ENCODE assay signal across 1 cellular context in the genomic region with DNA sequence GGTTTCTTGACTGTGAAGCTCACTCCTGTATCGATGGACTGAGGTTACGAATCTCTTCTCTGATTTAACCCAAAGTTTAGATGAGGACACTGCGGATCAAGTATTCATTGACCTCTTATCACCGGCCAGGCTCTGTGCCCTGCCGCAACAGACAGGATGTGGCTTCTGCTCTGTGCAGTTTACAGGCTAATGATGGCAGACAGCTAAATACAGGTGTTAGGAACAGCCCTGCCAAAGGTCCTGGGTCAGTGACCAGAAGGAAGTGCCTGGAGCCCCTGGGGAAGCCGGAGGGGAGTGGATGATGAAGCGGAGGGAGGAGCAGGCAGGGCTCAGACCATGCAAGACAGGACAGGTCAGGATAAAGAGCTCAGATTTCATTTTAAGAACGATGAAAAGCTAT.
TF ChIP-seq lines count a peak whose summit lies in the region.

No MANE protein-coding gene starts in this region.

TF ChIP-seq in K562, 482 proteins besides CTCF, POLR2A, EP300 and RAD21 (continued from another document and continues in another):
- no peak for TF ChIP-seq ARID3B (CRISPR knock-in tag; IDR thresholded peaks at IDR 0.05; ENCODE audit: borderline replicate concordance)
- TF ChIP-seq FOXM1 (IDR thresholded peaks at IDR 0.05; ENCODE audit: low read depth): no peak
- TF ChIP-seq FOXM1 (CRISPR knock-in tag; IDR thresholded peaks at IDR 0.05; ENCODE audit: low read depth): no peak
- peak; percentile 59 to 64; a peak in 2 of 4 replicates for TF ChIP-seq TRIM24 (IDR thresholded peaks at IDR 0.05)
- no peak for TF ChIP-seq HDGF (IDR thresholded peaks at IDR 0.05)
- TF ChIP-seq NFIC (IDR thresholded peaks at IDR 0.05): peak; percentile 56
- no peak for TF ChIP-seq CGGBP1 (CRISPR knock-in tag; IDR thresholded peaks at IDR 0.05)
- no peak for TF ChIP-seq YBX1 (IDR thresholded peaks at IDR 0.05)
- peak; percentile 23 for TF ChIP-seq HDAC3 (IDR thresholded peaks at IDR 0.05; ENCODE audit: borderline replicate concordance, partially characterized antibody)
- no peak for TF ChIP-seq ZNF282 (CRISPR knock-in tag; IDR thresholded peaks at IDR 0.05)
- TF ChIP-seq RHOXF2B (CRISPR knock-in tag; conservative IDR thresholded peaks at IDR 0.05): no peak
- peak; percentile 73 for TF ChIP-seq ETV5 (CRISPR knock-in tag; IDR thresholded peaks at IDR 0.05; ENCODE audit: low read depth)
- no peak for TF ChIP-seq SRSF9 (IDR thresholded peaks at IDR 0.05; ENCODE audit: borderline replicate concordance, low read depth, low read length)
- TF ChIP-seq TGIF2 (CRISPR knock-in tag; IDR thresholded peaks at IDR 0.05): no peak
- no peak for TF ChIP-seq ZNF699 (CRISPR knock-in tag; IDR thresholded peaks at IDR 0.05; ENCODE audit: insufficient replicate concordance)
- TF ChIP-seq ZNF778 (CRISPR knock-in tag; IDR thresholded peaks at IDR 0.05): no peak
- no peak for TF ChIP-seq RBFOX2 (IDR thresholded peaks at IDR 0.05; ENCODE audit: low read depth, low read length)
- peak; percentile 86 for TF ChIP-seq CBFA2T2 (conservative IDR thresholded peaks at IDR 0.05)
- TF ChIP-seq HDAC2 (IDR thresholded peaks at IDR 0.05): 0 out of 2 replicates have a peak, but pooled peaks have one; percentile 44
- TF ChIP-seq CBFB (CRISPR knock-in tag; IDR thresholded peaks at IDR 0.05): peak; percentile 81; the same call in 1 of the 2 replicates
- peak; percentile 78 for TF ChIP-seq TAL1 (IDR thresholded peaks at IDR 0.05)
- TF ChIP-seq MEIS2 (IDR thresholded peaks at IDR 0.05; ENCODE audit: partially characterized antibody): peak; percentile 20
- TF ChIP-seq PCBP2 (IDR thresholded peaks at IDR 0.05; ENCODE audit: low read depth, low read length, poor library complexity, severe bottlenecking): no peak
- no peak for TF ChIP-seq C11orf30 (IDR thresholded peaks at IDR 0.05; ENCODE audit: low read depth)
- TF ChIP-seq KAT8 (IDR thresholded peaks at IDR 0.05; ENCODE audit: low read depth): no peak
- TF ChIP-seq NCOA6 (IDR thresholded peaks at IDR 0.05): no peak
- no peak for TF ChIP-seq FOSL1 (tag; conservative IDR thresholded peaks at IDR 0.05)
- TF ChIP-seq ZNF175 (CRISPR knock-in tag; IDR thresholded peaks at IDR 0.05; ENCODE audit: low read depth): 0 out of 2 replicates have a peak, but pooled peaks have one; percentile 55
- TF ChIP-seq ZNF197 (CRISPR knock-in tag; IDR thresholded peaks at IDR 0.05; ENCODE audit: low read depth): no peak
- no peak for TF ChIP-seq HCFC1 (IDR thresholded peaks at IDR 0.05; ENCODE audit: low read depth, low read length)
- TF ChIP-seq TAF1 (IDR thresholded peaks at IDR 0.05; ENCODE audit: control insufficient read depth, extremely low read depth, insufficient read depth, low read length, severe bottlenecking): no peak
- TF ChIP-seq, protein P1, sequence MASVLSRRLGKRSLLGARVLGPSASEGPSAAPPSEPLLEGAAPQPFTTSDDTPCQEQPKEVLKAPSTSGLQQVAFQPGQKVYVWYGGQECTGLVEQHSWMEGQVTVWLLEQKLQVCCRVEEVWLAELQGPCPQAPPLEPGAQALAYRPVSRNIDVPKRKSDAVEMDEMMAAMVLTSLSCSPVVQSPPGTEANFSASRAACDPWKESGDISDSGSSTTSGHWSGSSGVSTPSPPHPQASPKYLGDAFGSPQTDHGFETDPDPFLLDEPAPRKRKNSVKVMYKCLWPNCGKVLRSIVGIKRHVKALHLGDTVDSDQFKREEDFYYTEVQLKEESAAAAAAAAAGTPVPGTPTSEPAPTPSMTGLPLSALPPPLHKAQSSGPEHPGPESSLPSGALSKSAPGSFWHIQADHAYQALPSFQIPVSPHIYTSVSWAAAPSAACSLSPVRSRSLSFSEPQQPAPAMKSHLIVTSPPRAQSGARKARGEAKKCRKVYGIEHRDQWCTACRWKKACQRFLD (CRISPR knock-in tag; IDR thresholded peaks at IDR 0.05): 0 out of 2 replicates have a peak, but pooled peaks have one; percentile 24
- TF ChIP-seq DDX20 (tag; IDR thresholded peaks at IDR 0.05; ENCODE audit: low read depth): no peak
- peak; percentile 73 for TF ChIP-seq NCOR1 (IDR thresholded peaks at IDR 0.05)
- peak; percentile 75; the same call in 1 of the 2 replicates for TF ChIP-seq KLF16 (IDR thresholded peaks at IDR 0.05)
- TF ChIP-seq DACH1 (IDR thresholded peaks at IDR 0.05; ENCODE audit: partially characterized antibody): no peak
- TF ChIP-seq JUND (IDR thresholded peaks at IDR 0.05; ENCODE audit: borderline replicate concordance, low read depth, low read length): 0 out of 2 replicates have a peak, but pooled peaks have one; percentile 17
- TF ChIP-seq JUND (tag; IDR thresholded peaks at IDR 0.05; ENCODE audit: borderline replicate concordance, low read depth, low read length): no peak
- TF ChIP-seq GTF2F1 (IDR thresholded peaks at IDR 0.05; ENCODE audit: low read depth, low read length): no peak
- peak; percentile 95 for TF ChIP-seq KDM1A (IDR thresholded peaks at IDR 0.05)
- TF ChIP-seq ZNF584 (CRISPR knock-in tag; IDR thresholded peaks at IDR 0.05; ENCODE audit: low read depth): no peak
- no peak for TF ChIP-seq SMC3 (conservative IDR thresholded peaks at IDR 0.05; ENCODE audit: insufficient read depth, low read depth, low read length)
- no peak for TF ChIP-seq STAT6 (CRISPR knock-in tag; IDR thresholded peaks at IDR 0.05)
- no peak for TF ChIP-seq ATF2 (CRISPR knock-in tag; IDR thresholded peaks at IDR 0.05)
- TF ChIP-seq HOMEZ (CRISPR knock-in tag; IDR thresholded peaks at IDR 0.05): no peak
- no peak for TF ChIP-seq RBM34 (IDR thresholded peaks at IDR 0.05; ENCODE audit: borderline replicate concordance, insufficient read depth, low read length)
- TF ChIP-seq HMGXB4 (CRISPR knock-in tag; IDR thresholded peaks at IDR 0.05): no peak
- TF ChIP-seq SMAD4 (CRISPR knock-in tag; conservative IDR thresholded peaks at IDR 0.05): peak; percentile 67; the same call in 1 of the 2 replicates
- no peak for TF ChIP-seq TCF7L2 (IDR thresholded peaks at IDR 0.05; ENCODE audit: low read depth, low read length)
- TF ChIP-seq HDAC6 (IDR thresholded peaks at IDR 0.05; ENCODE audit: low read depth, low read length): no peak
- no peak for TF ChIP-seq SIRT6 (IDR thresholded peaks at IDR 0.05; ENCODE audit: low read depth, low read length)
- no peak for TF ChIP-seq HINFP (tag; conservative IDR thresholded peaks at IDR 0.05; ENCODE audit: low read depth)
- no peak for TF ChIP-seq EP400 (IDR thresholded peaks at IDR 0.05)
- TF ChIP-seq ZMIZ1 (IDR thresholded peaks at IDR 0.05; ENCODE audit: low read depth in 2 of 2, low read length in 2 of 2): peak in 1 of 2 experiments; percentile 48; a peak in 1 of 4 replicates
- TF ChIP-seq NR2C1 (IDR thresholded peaks at IDR 0.05): no peak
- peak; percentile 56 for TF ChIP-seq NR2C1 (tag; IDR thresholded peaks at IDR 0.05)
- TF ChIP-seq SMARCB1 (IDR thresholded peaks at IDR 0.05; ENCODE audit: insufficient read length, low read depth): no peak
- TF ChIP-seq NFYB (IDR thresholded peaks at IDR 0.05; ENCODE audit: extremely low read depth, insufficient read length): no peak
